In genomic region chr10:73096452-73097304, GRCh38 we compare ENCODE assay signal across 8 cellular contexts. TPM values are rescaled to one million over a fixed set of nuclear protein-coding genes. Genes with fewer than 3 reads are reported as not detected.
DNase-seq lines count a peak whose midpoint lies in the region; ATAC-seq and TF ChIP-seq lines count a peak whose summit lies in the region.

P4HA1 (minus strand) TSS chr10:73096866; CDS start chr10:73074883, 21,983 bp downstream.

- H3K36me3 ChIP-seq in left ventricle myocardium inferior = peaks cover 8% of the 10 kb centered on the region
- no peaks in the 10 kb centered on the region for H3K36me3 ChIP-seq in uterus

- peak within 1 kb of the TSS; percentile 78 for H3K4me3 ChIP-seq in left ventricle myocardium inferior
- peak within 1 kb of the TSS; percentile 91 to 94 for H3K4me3 ChIP-seq in uterus

- H3K4me1 ChIP-seq in left ventricle myocardium inferior = peaks cover 63% of the 10 kb centered on the region
- no peaks in the 10 kb centered on the region for H3K4me1 ChIP-seq in uterus

- peak; percentile 84 to 90 for TF ChIP-seq POLR2A in uterus (IDR thresholded peaks at IDR 0.05)

- H3K27ac Mint-ChIP-seq in T-helper 17 cell = peak within 1 kb of the TSS; percentile 98

- peak within 1 kb of the TSS; percentile 95 for H3K4me3 Mint-ChIP-seq in T-helper 17 cell

- peak; percentile 90 for ATAC-seq in GM18498 (IDR thresholded peaks at IDR 0.05; ENCODE audit: unreplicated experiment)
- peak; percentile 83 for ATAC-seq in HG02938 (IDR thresholded peaks at IDR 0.05; ENCODE audit: unreplicated experiment)
- peak; percentile 90 for ATAC-seq in T-helper 17 cell

- H3K9me3 ChIP-seq in T-helper 17 cell (ENCODE audit: control insufficient read depth, low read length, poor library complexity, severe bottlenecking) (no peaks in the 10 kb centered on the region), left ventricle myocardium inferior (replicated peaks) (no peaks in the 10 kb centered on the region), uterus (no peaks in the 10 kb centered on the region)

- peak; percentile 73 for TF ChIP-seq CTCF in left ventricle myocardium inferior (IDR thresholded peaks at IDR 0.05; ENCODE audit: borderline replicate concordance)
- TF ChIP-seq CTCF in uterus (IDR thresholded peaks at IDR 0.05) = peak; percentile 48 to 84 (median 72)

- H3K27ac ChIP-seq in left ventricle myocardium inferior (replicated peaks) (peak within 1 kb of the TSS; percentile 95), uterus (peak within 1 kb of the TSS; percentile 98 to 99)

- H3K36me3 Mint-ChIP-seq in T-helper 17 cell (ENCODE audit: low read depth) = no peaks in the 10 kb centered on the region

- intact Hi-C loops in left ventricle myocardium inferior (cut with micrococcal nuclease) (no loop called here), uterus (cut with DNase I; ENCODE audit: low total_unique reads) (no loop called here)

- no peaks in the 10 kb centered on the region for H3K27me3 ChIP-seq in left ventricle myocardium inferior (ENCODE audit: low read depth)
- no peaks in the 10 kb centered on the region for H3K27me3 ChIP-seq in uterus

- H3K27me3 Mint-ChIP-seq in T-helper 17 cell = no peaks in the 10 kb centered on the region

- peaks cover 18% of the 10 kb centered on the region for H3K4me1 Mint-ChIP-seq in T-helper 17 cell

- peak; percentile 86 for DNase-seq in NCI-H1694 treated with DMSO at 0.1 percent for 48 hours (lab: John Stamatoyannopoulos, UW)
- DNase-seq in T-helper 17 cell = peak; percentile 91 to 99 (median 99)
- peak; percentile 82 to 100 (median 98) for DNase-seq in amygdala (lab: John Stamatoyannopoulos, UW)
- DNase-seq in left ventricle myocardium inferior = peak; percentile 100
- DNase-seq in pulmonary artery endothelial cell (ENCODE audit: low read depth, low spot score) = peak; percentile 87
- peak; percentile 99 for DNase-seq in uterus

RNA-seq across cellular contexts. Expression of gene P4HA1, which starts in this region (rescaled TPM):
- total RNA-seq in T-helper 17 cell (10 to 100 TPM; 13.7 to 15.8 TPM), left ventricle myocardium inferior (97.1 TPM), pulmonary artery endothelial cell (69.3 and 94.1 TPM in 2 replicates), uterus (100 to 1,000 TPM in 1 of 4 donors, 10 to 100 TPM in 3; 17.7 to 154 (median 31.2) TPM)

Comparison
In these comparisons a context has a peak if more than half of its experiments do, and no peak if none do; other contexts are left out.
1. Peak in every context shown above with its lines: DNase-seq, ATAC-seq, H3K4me3 ChIP-seq and H3K27ac ChIP-seq.